ENCODE assay signal across 8 cellular contexts in genomic region chr14:24114536-24115450, GRCh38. TPM values are rescaled to one million over a fixed set of nuclear protein-coding genes. Genes with fewer than 3 reads are reported as not detected.
DNase-seq lines count a peak whose midpoint lies in the region; ATAC-seq and TF ChIP-seq lines count a peak whose summit lies in the region.

Gene DCAF11, plus strand, starts transcription at chr14:24114777. Its CDS starts 818 bp downstream, at chr14:24115595.
Gene NRL, minus strand, starts transcription at chr14:24114949. Its CDS starts 32,101 bp downstream, at chr14:24082848.

- no peaks in the 10 kb centered on the region for H3K9me3 ChIP-seq in mucosa of stomach (ENCODE audit: control insufficient read depth, low read length)

- peak; percentile 78 for ATAC-seq in GM21737 (IDR thresholded peaks at IDR 0.05; ENCODE audit: unreplicated experiment)
- peak; percentile 96 for ATAC-seq in esophagus mucosa

- DNase-seq in DMS53 treated with DMSO at 0.1 percent for 48 hours (lab: John Stamatoyannopoulos, UW; ENCODE audit: unreplicated experiment) (peak; percentile 96), KG1 (lab: John Stamatoyannopoulos, UW) (peak; percentile 97)
- DNase-seq in activated T-cell treated with anti-CD3 and anti-CD28 coated beads, Interleukin-2, amount 50 U/mL, for 48 hours, result peak; percentile 98 to 99
- peak; percentile 98 for DNase-seq in stimulated activated CD8-positive, alpha-beta memory T cell treated with anti-CD3 and anti-CD28 coated beads, Interleukin-4, amount 100 ng/mL, for 48 hours

- peaks cover 10% of the 10 kb centered on the region for H3K36me3 ChIP-seq in mucosa of stomach (ENCODE audit: control insufficient read depth, insufficient read depth, low read length)

- peaks cover 22% of the 10 kb centered on the region for H3K4me1 ChIP-seq in mucosa of stomach (ENCODE audit: control insufficient read depth, insufficient read depth, low read length)

- H3K27me3 ChIP-seq in mucosa of stomach (ENCODE audit: control insufficient read depth, insufficient read depth, low read length), result no peaks in the 10 kb centered on the region

- peak within 1 kb of the TSS; percentile 86 for H3K4me3 ChIP-seq in mucosa of stomach (ENCODE audit: low read length)

- peak within 1 kb of the TSS; percentile 90 for H3K9ac ChIP-seq in mucosa of stomach (ENCODE audit: low read length)

TF ChIP-seq in PFSK-1, 5 proteins besides CTCF, POLR2A, EP300 and RAD21:
- TF ChIP-seq TAF1 (IDR thresholded peaks at IDR 0.05; ENCODE audit: borderline replicate concordance, insufficient read depth, low read length), result no peak
- TF ChIP-seq FOXP2 (optimal IDR thresholded peaks at IDR 0.05; ENCODE audit: borderline replicate concordance, extremely low read depth, extremely low read length, insufficient read depth), result peak; percentile 86
- peak; percentile 61; the same call in 1 of the 2 replicates for TF ChIP-seq SIN3A (IDR thresholded peaks at IDR 0.05; ENCODE audit: borderline replicate concordance, insufficient read depth, low read length)
- TF ChIP-seq POLR2AphosphoS5 (IDR thresholded peaks at IDR 0.05; ENCODE audit: low read depth, low read length), result peak; percentile 38
- no peak for TF ChIP-seq REST (IDR thresholded peaks at IDR 0.05; ENCODE audit: insufficient read depth in 1 of 2, low read depth in 2 of 2, low read length in 2 of 2)

RNA-seq across cellular contexts. Expression of gene DCAF11, which starts in this region (rescaled TPM):
- polyA plus RNA-seq in PFSK-1 (2012; ENCODE audit: insufficient read length, low read depth), result 21.5 TPM
- 48.2 TPM for total RNA-seq in esophagus mucosa

RNA-seq across cellular contexts. Expression of gene NRL, which starts in this region (rescaled TPM):
- 0.99 TPM for polyA plus RNA-seq in PFSK-1 (2012; ENCODE audit: insufficient read length, low read depth)
- total RNA-seq in esophagus mucosa, result 1.1 TPM

Comparison
In these comparisons a context has a peak if more than half of its experiments do, and no peak if none do; other contexts are left out.
1. Peak in every context shown above with its lines: DNase-seq, ATAC-seq and H3K4me3 ChIP-seq.